In the genomic region with DNA sequence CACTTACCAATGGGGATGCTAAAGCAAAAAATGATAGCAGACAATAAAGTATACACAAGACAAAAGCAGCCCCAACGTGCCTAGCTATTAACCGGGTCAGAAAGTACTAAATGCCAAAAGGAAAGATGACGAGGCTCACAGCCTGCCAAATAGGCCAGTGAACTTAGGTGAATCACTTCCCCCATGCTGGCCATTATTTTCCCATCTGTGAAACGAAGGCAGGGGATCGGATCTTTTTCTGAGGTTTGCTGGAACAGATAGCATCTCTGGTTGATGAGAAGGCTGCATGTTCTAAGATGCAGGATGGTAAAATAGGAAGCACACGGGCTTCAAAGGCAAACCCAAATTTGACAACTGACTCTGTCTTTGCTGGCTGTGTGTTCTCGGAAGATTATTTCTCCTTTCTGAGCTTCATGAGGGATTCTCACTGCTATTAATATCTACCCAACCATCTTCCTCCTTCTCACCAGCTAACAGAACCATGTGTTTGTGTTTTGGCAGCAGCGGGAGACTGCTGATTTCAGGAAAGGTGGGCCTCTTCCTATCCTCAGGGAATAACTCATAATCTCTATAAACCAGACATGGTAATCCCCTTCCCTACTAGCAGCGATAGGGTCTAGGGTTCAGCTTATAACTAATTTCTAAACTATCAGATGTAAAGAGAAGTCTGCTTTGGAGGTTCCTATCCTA, we compare ENCODE assay signal across 2 cellular contexts.
TF ChIP-seq lines count a peak whose summit lies in the region.

No MANE protein-coding gene starts in this region.

TF ChIP-seq in liver, 16 proteins besides CTCF, POLR2A, EP300 and RAD21 (continued from another document):
- TF ChIP-seq, protein P1, sequence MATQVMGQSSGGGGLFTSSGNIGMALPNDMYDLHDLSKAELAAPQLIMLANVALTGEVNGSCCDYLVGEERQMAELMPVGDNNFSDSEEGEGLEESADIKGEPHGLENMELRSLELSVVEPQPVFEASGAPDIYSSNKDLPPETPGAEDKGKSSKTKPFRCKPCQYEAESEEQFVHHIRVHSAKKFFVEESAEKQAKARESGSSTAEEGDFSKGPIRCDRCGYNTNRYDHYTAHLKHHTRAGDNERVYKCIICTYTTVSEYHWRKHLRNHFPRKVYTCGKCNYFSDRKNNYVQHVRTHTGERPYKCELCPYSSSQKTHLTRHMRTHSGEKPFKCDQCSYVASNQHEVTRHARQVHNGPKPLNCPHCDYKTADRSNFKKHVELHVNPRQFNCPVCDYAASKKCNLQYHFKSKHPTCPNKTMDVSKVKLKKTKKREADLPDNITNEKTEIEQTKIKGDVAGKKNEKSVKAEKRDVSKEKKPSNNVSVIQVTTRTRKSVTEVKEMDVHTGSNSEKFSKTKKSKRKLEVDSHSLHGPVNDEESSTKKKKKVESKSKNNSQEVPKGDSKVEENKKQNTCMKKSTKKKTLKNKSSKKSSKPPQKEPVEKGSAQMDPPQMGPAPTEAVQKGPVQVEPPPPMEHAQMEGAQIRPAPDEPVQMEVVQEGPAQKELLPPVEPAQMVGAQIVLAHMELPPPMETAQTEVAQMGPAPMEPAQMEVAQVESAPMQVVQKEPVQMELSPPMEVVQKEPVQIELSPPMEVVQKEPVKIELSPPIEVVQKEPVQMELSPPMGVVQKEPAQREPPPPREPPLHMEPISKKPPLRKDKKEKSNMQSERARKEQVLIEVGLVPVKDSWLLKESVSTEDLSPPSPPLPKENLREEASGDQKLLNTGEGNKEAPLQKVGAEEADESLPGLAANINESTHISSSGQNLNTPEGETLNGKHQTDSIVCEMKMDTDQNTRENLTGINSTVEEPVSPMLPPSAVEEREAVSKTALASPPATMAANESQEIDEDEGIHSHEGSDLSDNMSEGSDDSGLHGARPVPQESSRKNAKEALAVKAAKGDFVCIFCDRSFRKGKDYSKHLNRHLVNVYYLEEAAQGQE (IDR thresholded peaks at IDR 0.05), result no peak
- TF ChIP-seq YY1 (IDR thresholded peaks at IDR 0.05), result no peak
- no peak for TF ChIP-seq EGR1 (IDR thresholded peaks at IDR 0.05; ENCODE audit: low read depth in 2 of 2)
- no peak for TF ChIP-seq NR2F2 (IDR thresholded peaks at IDR 0.05)
- no peak for TF ChIP-seq HNF4A (conservative IDR thresholded peaks at IDR 0.05)
- TF ChIP-seq RXRA (IDR thresholded peaks at IDR 0.05), result peak; percentile 26 to 45
- no peak for TF ChIP-seq HNF4G (IDR thresholded peaks at IDR 0.05)

TF ChIP-seq in HepG2, 621 proteins besides CTCF, POLR2A, EP300 and RAD21 (continued from another document):
- TF ChIP-seq, protein P2, sequence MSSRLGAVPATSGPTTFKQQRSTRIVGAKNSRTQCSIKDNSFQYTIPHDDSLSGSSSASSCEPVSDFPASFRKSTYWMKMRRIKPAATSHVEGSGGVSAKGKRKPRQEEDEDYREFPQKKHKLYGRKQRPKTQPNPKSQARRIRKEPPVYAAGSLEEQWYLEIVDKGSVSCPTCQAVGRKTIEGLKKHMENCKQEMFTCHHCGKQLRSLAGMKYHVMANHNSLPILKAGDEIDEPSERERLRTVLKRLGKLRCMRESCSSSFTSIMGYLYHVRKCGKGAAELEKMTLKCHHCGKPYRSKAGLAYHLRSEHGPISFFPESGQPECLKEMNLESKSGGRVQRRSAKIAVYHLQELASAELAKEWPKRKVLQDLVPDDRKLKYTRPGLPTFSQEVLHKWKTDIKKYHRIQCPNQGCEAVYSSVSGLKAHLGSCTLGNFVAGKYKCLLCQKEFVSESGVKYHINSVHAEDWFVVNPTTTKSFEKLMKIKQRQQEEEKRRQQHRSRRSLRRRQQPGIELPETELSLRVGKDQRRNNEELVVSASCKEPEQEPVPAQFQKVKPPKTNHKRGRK (CRISPR knock-in tag; IDR thresholded peaks at IDR 0.05), result no peak
- TF ChIP-seq ZNF337 (CRISPR knock-in tag; IDR thresholded peaks at IDR 0.05; ENCODE audit: borderline replicate concordance, low read depth), result no peak
- TF ChIP-seq NR2F2 (IDR thresholded peaks at IDR 0.05; ENCODE audit: borderline replicate concordance, low read depth), result no peak
